In genomic region chr4:18180122-18180521, GRCh38 we compare ENCODE assay signal across 9 cellular contexts.
"Had no signal": no experiment of that assay in that cellular context is flagged by ENCODE, and none has a peak within 500 bp of the region (broad histone marks: within the 10 kb centered on the region; RNA-seq: fewer than 3 reads in every experiment).

No MANE protein-coding gene starts in this region.

- ATAC-seq: HCT116, K562 had no signal

- H3K36me3 ChIP-seq: HAP-1 had no signal

- H3K4me3 Mint-ChIP-seq: HFFc6 had no signal

- H3K27ac Mint-ChIP-seq: HFFc6 had no signal

- DNase-seq: GOT3, H7, HFFc6, IMR-90, KG1 had no signal

- FAIRE-seq: HTR-8/SVneo, K562 had no signal

- H3K4me1 ChIP-seq: HAP-1 had no signal

- H3K4me3 ChIP-seq: HAP-1, K562 had no signal
